19 cellular contexts compared by ENCODE assay signal in genomic region chr1:201490708-201491131, GRCh38. TPM values are rescaled to one million over a fixed set of nuclear protein-coding genes. Genes with fewer than 3 reads are reported as not detected.
DNase-seq lines count a peak whose midpoint lies in the region; ATAC-seq, FAIRE-seq and TF ChIP-seq lines count a peak whose summit lies in the region.
"Had no signal": no experiment of that assay in that cellular context is flagged by ENCODE, and none has a peak within 500 bp of the region (broad histone marks: within the 10 kb centered on the region; RNA-seq: fewer than 3 reads in every experiment).

No MANE protein-coding gene starts in this region.

- no peak overlapping the region for H3K4ac ChIP-seq in neuronal stem cell (ENCODE audit: low read length)

- TF ChIP-seq EP300 in A549 (IDR thresholded peaks at IDR 0.05) (no peak), Ishikawa (IDR thresholded peaks at IDR 0.05; ENCODE audit: borderline replicate concordance) (no peak)

- H3K4me3 ChIP-seq in A549 (no peak overlapping the region), neuronal stem cell (ENCODE audit: low read length in 2 of 2) (no peak overlapping the region), endodermal cell (ENCODE audit: low read length) (no peak overlapping the region)
- H3K4me3 ChIP-seq: gastrocnemius medialis, right lobe of liver had no signal

- H2BK12ac ChIP-seq in neuronal stem cell (ENCODE audit: low read length) = no peak overlapping the region

- H3K9me3 Mint-ChIP-seq in activated T-cell treated with anti-CD3 and anti-CD28 coated beads, Interleukin-2, amount 50 U/mL, for 72 hours = no peaks in the 10 kb centered on the region
- peaks cover 4% of the 10 kb centered on the region for H3K9me3 Mint-ChIP-seq in endodermal cell
- H3K9me3 Mint-ChIP-seq: activated naive CD8-positive, alpha-beta T cell treated with anti-CD3 and anti-CD28 coated beads, Interleukin-2, amount 50 U/mL, for 24 hours; stimulated activated naive CD8-positive, alpha-beta T cell treated with anti-CD3 and anti-CD28 coated beads, Interleukin-15, amount 100 ng/mL, for 72 hours; T-cell had no signal

- peaks cover 4 to 8% of the 10 kb centered on the region in 2 donors for H3K36me3 Mint-ChIP-seq in activated T-cell treated with anti-CD3 and anti-CD28 coated beads, Interleukin-2, amount 50 U/mL, for 72 hours (ENCODE audit: insufficient read depth in 2 of 2)
- peaks cover 10% of the 10 kb centered on the region for H3K36me3 Mint-ChIP-seq in endodermal cell (ENCODE audit: low read depth)

- ATAC-seq in A549 = no peak
- no peak for ATAC-seq in activated T-cell treated with anti-CD3 and anti-CD28 coated beads, Interleukin-2, amount 50 U/mL, for 72 hours (replicated peaks in 1 of 2)
- ATAC-seq: activated naive CD8-positive, alpha-beta T cell treated with anti-CD3 and anti-CD28 coated beads, Interleukin-2, amount 50 U/mL, for 24 hours; gastrocnemius medialis; naive thymus-derived CD4-positive, alpha-beta T cell; right lobe of liver; stimulated activated naive CD8-positive, alpha-beta T cell treated with anti-CD3 and anti-CD28 coated beads, Interleukin-15, amount 100 ng/mL, for 72 hours; T-cell had no signal

- no peak overlapping the region for H2BK5ac ChIP-seq in neuronal stem cell (ENCODE audit: low read length)

- H3K9me3 ChIP-seq in A549 = no peaks in the 10 kb centered on the region
- peaks cover 0 to 3% of the 10 kb centered on the region in 2 donors for H3K9me3 ChIP-seq in neuronal stem cell (replicated peaks in 1 of 2; ENCODE audit: control insufficient read depth in 2 of 2, insufficient read depth in 1 of 2, low read depth in 1 of 2, low read length in 2 of 2)
- H3K9me3 ChIP-seq in endodermal cell (ENCODE audit: control insufficient read depth, low read length) = no peaks in the 10 kb centered on the region
- H3K9me3 ChIP-seq: gastrocnemius medialis, right lobe of liver had no signal

- no peak overlapping the region for H2BK120ac ChIP-seq in neuronal stem cell (ENCODE audit: low read depth, low read length)

- H3K27ac ChIP-seq in A549 (peak overlapping the region; percentile 86 to 90), neuronal stem cell (replicated peaks; ENCODE audit: low read length) (no peak overlapping the region), endodermal cell (ENCODE audit: low read depth, low read length) (no peak overlapping the region)

- no peak overlapping the region for H3K27ac Mint-ChIP-seq in activated T-cell treated with anti-CD3 and anti-CD28 coated beads, Interleukin-2, amount 50 U/mL, for 72 hours
- no peak overlapping the region for H3K27ac Mint-ChIP-seq in endodermal cell
- H3K27ac Mint-ChIP-seq: activated naive CD8-positive, alpha-beta T cell treated with anti-CD3 and anti-CD28 coated beads, Interleukin-2, amount 50 U/mL, for 24 hours; stimulated activated naive CD8-positive, alpha-beta T cell treated with anti-CD3 and anti-CD28 coated beads, Interleukin-15, amount 100 ng/mL, for 72 hours; T-cell had no signal

- H3K18ac ChIP-seq in neuronal stem cell (ENCODE audit: low read length) = no peak overlapping the region

- H3K14ac ChIP-seq in neuronal stem cell (ENCODE audit: low read length) = no peak overlapping the region

- H3K79me1 ChIP-seq in neuronal stem cell (ENCODE audit: low read depth, low read length) = no peaks in the 10 kb centered on the region

- TF ChIP-seq CTCF in A549 (IDR thresholded peaks at IDR 0.05) = no peak
- TF ChIP-seq CTCF in D721Med (IDR thresholded peaks at IDR 0.05; ENCODE audit: insufficient read depth, missing control alignments) = no peak
- TF ChIP-seq CTCF in endodermal cell (conservative IDR thresholded peaks at IDR 0.05) = no peak

- no peak for FAIRE-seq in A549 (lab: Jason Lieb, UNC)
- FAIRE-seq in D721Med (lab: Jason Lieb, UNC) = no peak
- FAIRE-seq: islet of Langerhans had no signal

- CTCF ChIA-PET in A549 (lab: Yijun Ruan, JAX) = interaction anchor here (6.0 to 49.4 kb wide), 3 partner anchors 1 to 43 kb away, joined by 32 to 1452 read pairs (median 1452); partner anchors contain the start of gene CSRP1

- no peak overlapping the region for H3K4me3 Mint-ChIP-seq in activated T-cell treated with anti-CD3 and anti-CD28 coated beads, Interleukin-2, amount 50 U/mL, for 72 hours
- no peak overlapping the region for H3K4me3 Mint-ChIP-seq in endodermal cell
- H3K4me3 Mint-ChIP-seq: activated naive CD8-positive, alpha-beta T cell treated with anti-CD3 and anti-CD28 coated beads, Interleukin-2, amount 50 U/mL, for 24 hours; naive thymus-derived CD4-positive, alpha-beta T cell; stimulated activated naive CD8-positive, alpha-beta T cell treated with anti-CD3 and anti-CD28 coated beads, Interleukin-15, amount 100 ng/mL, for 72 hours; T-cell had no signal

- H3K9ac ChIP-seq in neuronal stem cell (ENCODE audit: low read depth, low read length, poor library complexity) = no peak overlapping the region
- H3K9ac ChIP-seq in endodermal cell (ENCODE audit: extremely low read depth, low read length, poor library complexity, severe bottlenecking) = no peak overlapping the region

- no peak overlapping the region for H2AFZ ChIP-seq in neuronal stem cell (ENCODE audit: low read length)

- POLR2A ChIA-PET in A549 (lab: Yijun Ruan, JAX) = interaction anchor here (0.9 to 2.8 kb wide), 2 partner anchors 9 to 13 kb away, joined by 3 to 16 read pairs; no protein-coding TSS in a partner anchor

- H3K4me1 ChIP-seq in A549 = peaks cover 83% of the 10 kb centered on the region
- peaks cover 11 to 13% of the 10 kb centered on the region in 2 donors for H3K4me1 ChIP-seq in neuronal stem cell (ENCODE audit: control insufficient read depth in 2 of 2, insufficient read depth in 1 of 2, low read depth in 1 of 2, low read length in 2 of 2)
- peaks cover 22% of the 10 kb centered on the region for H3K4me1 ChIP-seq in endodermal cell (ENCODE audit: control insufficient read depth, insufficient read depth, low read length)

- H3K23ac ChIP-seq in neuronal stem cell (ENCODE audit: low read depth, low read length, poor library complexity) = no peak overlapping the region

- no peaks in the 10 kb centered on the region for H3K27me3 ChIP-seq in neuronal stem cell (ENCODE audit: control insufficient read depth in 3 of 3, insufficient read depth in 3 of 3, low read depth in 1 of 3, low read length in 3 of 3)
- H3K27me3 ChIP-seq in endodermal cell (ENCODE audit: control insufficient read depth, insufficient read depth, low read length, poor library complexity, severe bottlenecking) = no peaks in the 10 kb centered on the region
- H3K27me3 ChIP-seq: gastrocnemius medialis, right lobe of liver had no signal

- H3K36me3 ChIP-seq in neuronal stem cell (replicated peaks in 1 of 2; ENCODE audit: control insufficient read depth in 2 of 2, insufficient read depth in 2 of 2, low read length in 2 of 2) (peaks cover 0 to 1% of the 10 kb centered on the region in 2 donors), endodermal cell (ENCODE audit: control insufficient read depth, insufficient read depth, low read length) (no peaks in the 10 kb centered on the region)
- H3K36me3 ChIP-seq: gastrocnemius medialis had no signal

- no peak overlapping the region for H2BK15ac ChIP-seq in neuronal stem cell (ENCODE audit: low read length)

- no peak overlapping the region for H4K8ac ChIP-seq in neuronal stem cell (ENCODE audit: low read depth, low read length)

- H3K27me3 Mint-ChIP-seq in activated T-cell treated with anti-CD3 and anti-CD28 coated beads, Interleukin-2, amount 50 U/mL, for 72 hours (ENCODE audit: low read depth) = no peaks in the 10 kb centered on the region
- no peaks in the 10 kb centered on the region for H3K27me3 Mint-ChIP-seq in endodermal cell (ENCODE audit: insufficient read depth)
- H3K27me3 Mint-ChIP-seq: activated naive CD8-positive, alpha-beta T cell treated with anti-CD3 and anti-CD28 coated beads, Interleukin-2, amount 50 U/mL, for 24 hours; naive thymus-derived CD4-positive, alpha-beta T cell; stimulated activated naive CD8-positive, alpha-beta T cell treated with anti-CD3 and anti-CD28 coated beads, Interleukin-15, amount 100 ng/mL, for 72 hours; T-cell had no signal

- H3K4me1 Mint-ChIP-seq in activated T-cell treated with anti-CD3 and anti-CD28 coated beads, Interleukin-2, amount 50 U/mL, for 72 hours (ENCODE audit: low read depth) = no peaks in the 10 kb centered on the region
- peaks cover 26% of the 10 kb centered on the region for H3K4me1 Mint-ChIP-seq in endodermal cell
- H3K4me1 Mint-ChIP-seq: activated naive CD8-positive, alpha-beta T cell treated with anti-CD3 and anti-CD28 coated beads, Interleukin-2, amount 50 U/mL, for 24 hours; stimulated activated naive CD8-positive, alpha-beta T cell treated with anti-CD3 and anti-CD28 coated beads, Interleukin-15, amount 100 ng/mL, for 72 hours; T-cell had no signal

- DNase-seq in A549 (ENCODE audit: low read depth in 1 of 2, low spot score in 1 of 2) (no peak), dermis blood vessel endothelial cell (peak; percentile 59), neuronal stem cell (ENCODE audit: low spot score) (no peak), D721Med (ENCODE audit: insufficient read length, low spot score) (no peak), endodermal cell (no peak)
- DNase-seq in stimulated activated CD8-positive, alpha-beta memory T cell treated with anti-CD3 and anti-CD28 coated beads, Interleukin-4, amount 100 ng/mL, for 48 hours = no peak
- no peak for DNase-seq in activated T-cell treated with anti-CD3 and anti-CD28 coated beads, Interleukin-2, amount 50 U/mL, for 72 hours
- DNase-seq: activated CD4-positive, CD25-positive, alpha-beta regulatory T cell treated with anti-CD3 and anti-CD28 coated beads, Interleukin-2, amount 50 U/mL, for 72 hours; activated naive CD8-positive, alpha-beta T cell treated with anti-CD3 and anti-CD28 coated beads, Interleukin-2, amount 50 U/mL, for 24 hours; activated T-cell treated with anti-CD3 and anti-CD28 coated beads for 4 hours; gastrocnemius medialis; naive thymus-derived CD4-positive, alpha-beta T cell; NCI-H1436; NCI-H510A; right lobe of liver; stimulated activated naive CD8-positive, alpha-beta T cell treated with anti-CD3 and anti-CD28 coated beads, Interleukin-15, amount 100 ng/mL, for 72 hours; T-cell had no signal

- peak overlapping the region; percentile 40 for H2AK5ac ChIP-seq in neuronal stem cell (ENCODE audit: low read depth, low read length)

- no peak for TF ChIP-seq RAD21 in A549 (conservative IDR thresholded peaks at IDR 0.05 in 1 of 2, IDR thresholded peaks at IDR 0.05 in 1 of 2)
- no peak for TF ChIP-seq RAD21 in Ishikawa (IDR thresholded peaks at IDR 0.05; ENCODE audit: low read depth)

- H3K4me2 ChIP-seq in A549 (peak overlapping the region; percentile 72), neuronal stem cell (ENCODE audit: insufficient read depth, low read length, poor library complexity, severe bottlenecking) (no peak overlapping the region)

- H4K91ac ChIP-seq in neuronal stem cell (ENCODE audit: low read depth, low read length, poor library complexity) = no peak overlapping the region

- 49% methylated on average over 3 of the region's 3 CpGs for WGBS in A549 (ENCODE audit: missing lambda C conversion rate)
- WGBS in neuronal stem cell (ENCODE audit: extremely low coverage in 2 of 2, insufficient read length in 2 of 2, insufficient replicate concordance in 1 of 2), 2 donors = no CpG with 5 or more reads among the region's 3 CpGs
- 80 to 94% methylated on average over 2 to 3 of the region's 3 CpGs for WGBS in endodermal cell (ENCODE audit: insufficient coverage in 1 of 2, insufficient read length in 1 of 2), 2 experiments

- TF ChIP-seq POLR2A in A549 (IDR thresholded peaks at IDR 0.05; ENCODE audit: low read length) = no peak

RNA-seq across cellular contexts. Expression of gene CSRP1, which starts 16.2 kb away (rescaled TPM):
- polyA plus RNA-seq in A549 (2011; rRNA removed) = 256 and 277 TPM in 2 replicates
- polyA plus RNA-seq in A549 (2012; cell fraction: cytosol; rRNA removed) = 459 and 499 TPM in 2 replicates
- 441 and 486 TPM in 2 replicates for polyA plus RNA-seq in A549 (2012; cell fraction: nucleus; rRNA removed)
- polyA plus RNA-seq in A549 (2017; fragmentation: RNase III; extraction: RNeasy Plus Mini Kit Qiagen cat#74134 plus additional on column Dnase treatment) = 655 to 819 TPM (median 717 TPM) in 3 replicates
- polyA minus RNA-seq in A549 (2011; rRNA and poly(A)+ RNA removed) = 254 and 273 TPM in 2 replicates
- 256 and 443 TPM in 2 replicates for total RNA-seq in dermis blood vessel endothelial cell
- polyA plus RNA-seq in neuronal stem cell (2013, experiment 1 of 2) = 31.8 TPM
- polyA plus RNA-seq in neuronal stem cell (2013, experiment 2 of 2) = 29.5 TPM
- total RNA-seq in activated T-cell treated with anti-CD3 and anti-CD28 coated beads, Interleukin-2, amount 50 U/mL, for 72 hours = 10 to 100 TPM; 44.7 to 52.6 TPM
- 10 to 100 TPM; 16.1 to 17.7 TPM for total RNA-seq in endodermal cell
- 16.1 TPM for polyA plus RNA-seq in endodermal cell (2013, experiment 1 of 2)
- 21.3 TPM for polyA plus RNA-seq in endodermal cell (2013, experiment 2 of 2)

RNA-seq across cellular contexts. Expression of gene PHLDA3, which starts 21.7 kb away (rescaled TPM):
- polyA plus RNA-seq in A549 (2011; rRNA removed) (34.3 and 40.5 TPM in 2 replicates), A549 (2017; fragmentation: RNase III; extraction: RNeasy Plus Mini Kit Qiagen cat#74134 plus additional on column Dnase treatment) (83.1 to 91.1 TPM (median 83.5 TPM) in 3 replicates)
- polyA plus RNA-seq in A549 (2012; cell fraction: cytosol; rRNA removed) = 67.2 and 102 TPM in 2 replicates
- 67.2 and 93.4 TPM in 2 replicates for polyA plus RNA-seq in A549 (2012; cell fraction: nucleus; rRNA removed)
- polyA minus RNA-seq in A549 (2011; rRNA and poly(A)+ RNA removed) = 16.0 and 28.4 TPM in 2 replicates
- total RNA-seq in dermis blood vessel endothelial cell (29.4 and 56.3 TPM in 2 replicates), endodermal cell (10 to 100 TPM in 1 of 2 donors, 1 to 10 TPM in 1; 9.6 to 15.8 TPM)
- polyA plus RNA-seq in neuronal stem cell (2013, experiment 1 of 2) = 12.4 TPM
- 12.3 TPM for polyA plus RNA-seq in neuronal stem cell (2013, experiment 2 of 2)
- 10 to 100 TPM; 10.7 to 25.6 TPM for total RNA-seq in activated T-cell treated with anti-CD3 and anti-CD28 coated beads, Interleukin-2, amount 50 U/mL, for 72 hours
- 26.6 TPM for polyA plus RNA-seq in endodermal cell (2013, experiment 1 of 2)
- 25.3 TPM for polyA plus RNA-seq in endodermal cell (2013, experiment 2 of 2)

RNA-seq across cellular contexts. Expression of gene NAV1, which starts 48.2 kb away (rescaled TPM):
- 3.7 and 6.4 TPM in 2 replicates for polyA plus RNA-seq in A549 (2011; rRNA removed)
- 2.0 and 3.1 TPM in 2 replicates for polyA plus RNA-seq in A549 (2012; cell fraction: cytosol; rRNA removed)
- 5.0 and 5.5 TPM in 2 replicates for polyA plus RNA-seq in A549 (2012; cell fraction: nucleus; rRNA removed)
- polyA plus RNA-seq in A549 (2017; fragmentation: RNase III; extraction: RNeasy Plus Mini Kit Qiagen cat#74134 plus additional on column Dnase treatment) = 6.1 to 8.4 TPM (median 6.6 TPM) in 3 replicates
- polyA minus RNA-seq in A549 (2011; rRNA and poly(A)+ RNA removed) = 11.7 and 12.6 TPM in 2 replicates
- 16.5 and 27.0 TPM in 2 replicates for total RNA-seq in dermis blood vessel endothelial cell
- 112 TPM for polyA plus RNA-seq in neuronal stem cell (2013, experiment 1 of 2)
- polyA plus RNA-seq in neuronal stem cell (2013, experiment 2 of 2) = 121 TPM
- total RNA-seq in activated T-cell treated with anti-CD3 and anti-CD28 coated beads, Interleukin-2, amount 50 U/mL, for 72 hours = 1 to 10 TPM; 6.2 to 6.3 TPM
- 10 to 100 TPM; 42.2 to 62.5 TPM for total RNA-seq in endodermal cell
- 25.8 TPM for polyA plus RNA-seq in endodermal cell (2013, experiment 1 of 2)
- polyA plus RNA-seq in endodermal cell (2013, experiment 2 of 2) = 23.3 TPM

Comparison
In these comparisons a context has a peak if more than half of its experiments do, and no peak if none do; other contexts are left out.
1. H3K27ac ChIP-seq: peak in A549 (2 of 2); none in neuronal stem cell (single experiment) and endodermal cell (single experiment).